In genomic region chr9:106961623-106962022, GRCh38 we compare ENCODE assay signal across 20 cellular contexts.
A peak's percentile ranks its signal among the peaks of the same experiment; 100 is the strongest.
DNase-seq lines count a peak whose midpoint lies in the region; TF ChIP-seq lines count a peak whose summit lies in the region.
"Had no signal": no experiment of that assay in that cellular context is flagged by ENCODE, and none has a peak within 500 bp of the region (broad histone marks: within the 10 kb centered on the region; RNA-seq: fewer than 3 reads in every experiment).

No MANE protein-coding gene starts in this region.

- peaks cover 10 to 11% of the 10 kb centered on the region in 2 donors for H3K4me1 ChIP-seq in adrenal gland (replicated peaks in 1 of 2)
- peaks cover 2% of the 10 kb centered on the region for H3K4me1 ChIP-seq in fibroblast of lung (ENCODE audit: control insufficient read depth, extremely low read depth, insufficient read depth, low read length)
- peaks cover 21% of the 10 kb centered on the region for H3K4me1 ChIP-seq in rectal smooth muscle tissue (ENCODE audit: control insufficient read depth, insufficient read depth, low read length)
- H3K4me1 ChIP-seq: SJCRH30 had no signal

- H3K79me2 ChIP-seq in fibroblast of lung (ENCODE audit: control insufficient read depth, insufficient read depth, low read length) = no peaks in the 10 kb centered on the region

- H3K27me3 ChIP-seq in adrenal gland (no peaks in the 10 kb centered on the region), fibroblast of lung (ENCODE audit: control insufficient read depth, insufficient read depth, low read length) (no peaks in the 10 kb centered on the region), rectal smooth muscle tissue (ENCODE audit: control insufficient read depth, insufficient read depth, low read length) (no peaks in the 10 kb centered on the region)
- H3K27me3 ChIP-seq: cardiac muscle cell, SJCRH30 had no signal

- no peaks in the 10 kb centered on the region for H4K20me1 ChIP-seq in fibroblast of lung (ENCODE audit: control insufficient read depth, extremely low read depth, insufficient read depth, low read length)

- TF ChIP-seq CTCF in HFFc6 (IDR thresholded peaks at IDR 0.05) (no peak), adrenal gland (IDR thresholded peaks at IDR 0.05) (no peak), fibroblast of lung (conservative IDR thresholded peaks at IDR 0.05 in 1 of 2, IDR thresholded peaks at IDR 0.05 in 1 of 2; ENCODE audit: low read depth in 1 of 2, low read length in 2 of 2) (no peak)

- no peaks in the 10 kb centered on the region for H3K27me3 Mint-ChIP-seq in HFFc6 (ENCODE audit: insufficient read depth)

- H3K27ac ChIP-seq in adrenal gland (peak overlapping the region in 4 of 5 donors; percentile 24 to 63 (median 52)), fibroblast of lung (ENCODE audit: insufficient read depth, low read length) (no peak overlapping the region), rectal smooth muscle tissue (ENCODE audit: low read depth, low read length) (peak overlapping the region; percentile 50)
- H3K27ac ChIP-seq: cardiac muscle cell, SJCRH30 had no signal

- H2AFZ ChIP-seq in fibroblast of lung (ENCODE audit: low read length) = no peak overlapping the region

- H3K27ac Mint-ChIP-seq in HFFc6 = peak overlapping the region; percentile 47
- H3K27ac Mint-ChIP-seq: activated CD8-positive, alpha-beta T cell treated with anti-CD3 and anti-CD28 coated beads, Interleukin-2, amount 10 ng/mL, durations not matched to agents 7 days and 5 days; activated naive CD4-positive, alpha-beta T cell treated with anti-CD3 and anti-CD28 coated beads, Interleukin-2, amount 50 U/mL, for 72 hours; CD8-positive, alpha-beta memory T cell had no signal

- 66 to 74% (median 71%) methylated on average over 2 of the region's 2 CpGs for WGBS in adrenal gland, 4 donors

- H3K4me1 Mint-ChIP-seq in HFFc6 (ENCODE audit: low read depth) = peaks cover 57% of the 10 kb centered on the region

- no peak for TF ChIP-seq POLR2A in adrenal gland (IDR thresholded peaks at IDR 0.05)

- 0 out of 2 replicates have a peak overlapping the region, but pooled peaks have one; percentile 0 for H3K4me3 Mint-ChIP-seq in HFFc6
- H3K4me3 Mint-ChIP-seq: activated CD8-positive, alpha-beta T cell treated with anti-CD3 and anti-CD28 coated beads, Interleukin-2, amount 10 ng/mL, durations not matched to agents 7 days and 5 days; CD8-positive, alpha-beta memory T cell had no signal

- intact Hi-C loops in adrenal gland (cut with DNase I) = loop anchor here in 1 of 2 donors (5.0 kb wide), 1 partner anchor 51 kb away; no protein-coding TSS in a partner anchor

- no peak overlapping the region for H3K4me2 ChIP-seq in fibroblast of lung (ENCODE audit: extremely low read depth, insufficient read depth, low read length)

- DNase-seq in HFFc6 (no peak), adrenal gland (no peak), fibroblast of lung (ENCODE audit: low read depth in 2 of 2) (peak; percentile 14 to 39), amygdala (lab: John Stamatoyannopoulos, UW) (no peak), SHP77 treated with DMSO at 0.1 percent for 48 hours (lab: John Stamatoyannopoulos, UW) (no peak), islet precursor cell (no peak)
- DNase-seq: activated CD4-positive, CD25-positive, alpha-beta regulatory T cell; activated CD8-positive, alpha-beta T cell treated with anti-CD3 and anti-CD28 coated beads, Interleukin-2, amount 10 ng/mL, durations not matched to agents 7 days and 5 days; CD8-positive, alpha-beta memory T cell; DND-41; effector CD4-positive, alpha-beta T cell; GOT3; NCI-H2029 treated with DMSO at 0.1 percent for 48 hours; NCI-H510A treated with DMSO at 0.1 percent for 48 hours; occipital lobe; SJCRH30; T-helper 2 cell had no signal

- no peaks in the 10 kb centered on the region for H3K9me3 ChIP-seq in adrenal gland (replicated peaks in 1 of 3)
- H3K9me3 ChIP-seq in fibroblast of lung (ENCODE audit: control insufficient read depth, insufficient read depth, low read depth, low read length) = no peaks in the 10 kb centered on the region
- H3K9me3 ChIP-seq: SJCRH30 had no signal

- H3K9me3 Mint-ChIP-seq in HFFc6 = peaks cover 6% of the 10 kb centered on the region; the same call in 1 of the 2 replicates

- H3K36me3 Mint-ChIP-seq in HFFc6 (ENCODE audit: low read depth) = peaks cover 30% of the 10 kb centered on the region
- H3K36me3 Mint-ChIP-seq: activated naive CD4-positive, alpha-beta T cell treated with anti-CD3 and anti-CD28 coated beads, Interleukin-2, amount 50 U/mL, for 72 hours; CD8-positive, alpha-beta memory T cell had no signal

- H3K4me3 ChIP-seq in adrenal gland = no peak overlapping the region
- H3K4me3 ChIP-seq in fibroblast of lung (replicated peaks in 1 of 4; ENCODE audit: control extremely low read depth in 1 of 4, insufficient read depth in 1 of 4, low read depth in 3 of 4, low read length in 4 of 4) = no peak overlapping the region
- H3K4me3 ChIP-seq in rectal smooth muscle tissue (ENCODE audit: low read length) = no peak overlapping the region
- H3K4me3 ChIP-seq: cardiac muscle cell, SJCRH30 had no signal

- H3K9ac ChIP-seq in fibroblast of lung (ENCODE audit: insufficient read depth, low read length) (no peak overlapping the region), rectal smooth muscle tissue (ENCODE audit: low read length) (no peak overlapping the region)

- no peaks in the 10 kb centered on the region for H3K36me3 ChIP-seq in adrenal gland (replicated peaks in 1 of 2)
- H3K36me3 ChIP-seq in fibroblast of lung (ENCODE audit: control insufficient read depth, insufficient read depth, low read length) = no peaks in the 10 kb centered on the region
- H3K36me3 ChIP-seq in rectal smooth muscle tissue (ENCODE audit: control insufficient read depth, insufficient read depth, low read length) = peaks cover 3% of the 10 kb centered on the region

Comparison
In these comparisons a context has a peak if more than half of its experiments do, and no peak if none do; other contexts are left out.
1. DNase-seq: peak in fibroblast of lung (2 of 2); none in HFFc6 (single experiment), adrenal gland (0 of 7), amygdala (0 of 56), SHP77 treated with DMSO at 0.1 percent for 48 hours (single experiment) and islet precursor cell (single experiment).